Comparison of ENCODE assay signal across 11 cellular contexts in the genomic region with DNA sequence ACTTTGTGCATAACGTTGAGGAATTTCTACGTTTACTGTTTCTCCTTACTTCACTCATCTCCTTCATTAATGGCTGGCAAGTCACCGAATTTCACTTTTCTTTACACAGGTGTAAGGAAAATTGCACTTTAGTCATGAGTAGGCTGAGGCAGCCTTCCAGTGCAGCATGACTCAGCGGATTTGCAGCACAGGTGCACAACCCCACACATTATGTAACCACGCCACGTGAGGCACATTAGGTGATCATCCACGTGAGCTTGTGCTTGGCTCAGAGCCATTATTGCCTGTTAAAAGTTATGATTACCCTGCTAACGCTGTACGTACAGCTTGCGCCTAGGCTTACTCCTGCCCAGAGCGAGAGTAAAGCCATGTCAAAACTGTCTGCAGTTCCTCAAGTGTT.
DNase-seq lines count a peak whose midpoint lies in the region; TF ChIP-seq lines count a peak whose summit lies in the region.
"Had no signal": no experiment of that assay in that cellular context is flagged by ENCODE, and none has a peak within 500 bp of the region (broad histone marks: within the 10 kb centered on the region; RNA-seq: fewer than 3 reads in every experiment).

No MANE protein-coding gene starts in this region.

- H3K36me3 Mint-ChIP-seq in osteocyte (ENCODE audit: unreplicated experiment) (no peaks in the 10 kb centered on the region), nephron progenitor cell (ENCODE audit: low read depth) (no peaks in the 10 kb centered on the region)
- H3K36me3 Mint-ChIP-seq: stimulated activated memory B cell treated with anti-CD40 and anti-IgM and Interleukin-4, amounts not matched to agents 10 μg/mL and 1 μg/mL and 100 μg/mL, for 72 hours had no signal

- H3K4me3 Mint-ChIP-seq in osteocyte (ENCODE audit: unreplicated experiment) (no peak overlapping the region), nephron progenitor cell (no peak overlapping the region)
- H3K4me3 Mint-ChIP-seq: stimulated activated memory B cell treated with anti-CD40 and anti-IgM and Interleukin-4, amounts not matched to agents 10 μg/mL and 1 μg/mL and 100 μg/mL, for 72 hours had no signal

- H3K27me3 ChIP-seq in endocrine pancreas (ENCODE audit: control insufficient read depth, insufficient read depth, low read length) (no peaks in the 10 kb centered on the region), thyroid gland (no peaks in the 10 kb centered on the region)
- H3K27me3 ChIP-seq: ovary had no signal

- intact Hi-C loops in thyroid gland (cut with DNase I): no loop called here

- H3K27ac Mint-ChIP-seq in osteocyte (ENCODE audit: unreplicated experiment) (no peak overlapping the region), nephron progenitor cell (no peak overlapping the region)
- H3K27ac Mint-ChIP-seq: stimulated activated memory B cell treated with anti-CD40 and anti-IgM and Interleukin-4, amounts not matched to agents 10 μg/mL and 1 μg/mL and 100 μg/mL, for 72 hours had no signal

- TF ChIP-seq CTCF in thyroid gland (IDR thresholded peaks at IDR 0.05): no peak
- TF ChIP-seq CTCF in osteocyte (IDR thresholded peaks at IDR 0.05): no peak
- TF ChIP-seq CTCF in nephron progenitor cell (IDR thresholded peaks at IDR 0.05): no peak

- peak overlapping the region in 1 of 3 donors; percentile 13 for H3K27ac ChIP-seq in thyroid gland
- H3K27ac ChIP-seq: ovary had no signal

- H3K9me3 ChIP-seq in endocrine pancreas (ENCODE audit: control insufficient read depth, low read length) (no peaks in the 10 kb centered on the region), thyroid gland (no peaks in the 10 kb centered on the region)
- H3K9me3 ChIP-seq: ovary had no signal

- WGBS in thyroid gland, 2 donors: 58% methylated on average over 11 of the region's 11 CpGs

- H3K4me3 ChIP-seq in endocrine pancreas (ENCODE audit: control insufficient read depth, insufficient read depth, low read length): peak overlapping the region; percentile 9
- H3K4me3 ChIP-seq in thyroid gland (replicated peaks in 1 of 3): no peak overlapping the region
- H3K4me3 ChIP-seq: ovary had no signal

- DNase-seq in LoVo (ENCODE audit: low spot score) (peak; percentile 14), NCI-H345 (lab: John Stamatoyannopoulos, UW) (peak; percentile 95), thyroid gland (peak; percentile 81 to 86), mesenteric fat pad (ENCODE audit: low spot score) (no peak), osteocyte (ENCODE audit: extremely low spot score, unreplicated experiment) (no peak), nephron progenitor cell (no peak)
- DNase-seq: activated T-cell treated with anti-CD3 and anti-CD28 coated beads for 4 hours, ovary, Right ventricle myocardium superior had no signal

- H3K9ac ChIP-seq in endocrine pancreas (ENCODE audit: control insufficient read depth, insufficient read depth, low read length): no peak overlapping the region

- H3K9me3 Mint-ChIP-seq in osteocyte (ENCODE audit: unreplicated experiment) (no peaks in the 10 kb centered on the region), nephron progenitor cell (no peaks in the 10 kb centered on the region)
- H3K9me3 Mint-ChIP-seq: stimulated activated memory B cell treated with anti-CD40 and anti-IgM and Interleukin-4, amounts not matched to agents 10 μg/mL and 1 μg/mL and 100 μg/mL, for 72 hours had no signal

- no peak for TF ChIP-seq POLR2A in thyroid gland (IDR thresholded peaks at IDR 0.05)

- no peaks in the 10 kb centered on the region for H3K4me1 ChIP-seq in endocrine pancreas (ENCODE audit: control insufficient read depth, insufficient read depth, low read length)
- H3K4me1 ChIP-seq in thyroid gland: no peaks in the 10 kb centered on the region

- H3K36me3 ChIP-seq in endocrine pancreas (ENCODE audit: control insufficient read depth, insufficient read depth, low read length) (no peaks in the 10 kb centered on the region), thyroid gland (no peaks in the 10 kb centered on the region)
- H3K36me3 ChIP-seq: ovary had no signal

- H3K27me3 Mint-ChIP-seq in osteocyte (ENCODE audit: unreplicated experiment) (no peaks in the 10 kb centered on the region), nephron progenitor cell (ENCODE audit: low read depth, poor library complexity) (peaks cover 3% of the 10 kb centered on the region)
- H3K27me3 Mint-ChIP-seq: stimulated activated memory B cell treated with anti-CD40 and anti-IgM and Interleukin-4, amounts not matched to agents 10 μg/mL and 1 μg/mL and 100 μg/mL, for 72 hours had no signal

- peaks cover 19% of the 10 kb centered on the region for H3K4me1 Mint-ChIP-seq in osteocyte (ENCODE audit: unreplicated experiment)
- no peaks in the 10 kb centered on the region for H3K4me1 Mint-ChIP-seq in nephron progenitor cell
- H3K4me1 Mint-ChIP-seq: stimulated activated memory B cell treated with anti-CD40 and anti-IgM and Interleukin-4, amounts not matched to agents 10 μg/mL and 1 μg/mL and 100 μg/mL, for 72 hours had no signal

Comparison
In these comparisons a context has a peak if more than half of its experiments do, and no peak if none do; other contexts are left out.
1. DNase-seq: peak in LoVo (single experiment), NCI-H345 (single experiment) and thyroid gland (2 of 2); none in mesenteric fat pad (single experiment), osteocyte (single experiment) and nephron progenitor cell (single experiment).